Comparison of ENCODE assay signal across 1 cellular context in genomic region chr17:50663812-50664374, GRCh38.
TF ChIP-seq lines count a peak whose summit lies in the region.

No MANE protein-coding gene starts in this region.

TF ChIP-seq in HepG2, 621 proteins besides CTCF, POLR2A, EP300 and RAD21 (continued from another document and continues in another):
- TF ChIP-seq ZNF407 (CRISPR knock-in tag; IDR thresholded peaks at IDR 0.05; ENCODE audit: not compliant biosample characterization) (no peak), ZBTB37 (CRISPR knock-in tag; IDR thresholded peaks at IDR 0.05) (no peak), ZNF44 (CRISPR knock-in tag; IDR thresholded peaks at IDR 0.05) (no peak), BHLHE40 (IDR thresholded peaks at IDR 0.05; ENCODE audit: low read length) (peak; percentile 59; the same call in 1 of the 2 replicates), ATF3 (CRISPR knock-in tag; IDR thresholded peaks at IDR 0.05) (no peak), NR3C1 (CRISPR knock-in tag; IDR thresholded peaks at IDR 0.05) (no peak), SP5 (CRISPR knock-in tag; IDR thresholded peaks at IDR 0.05; ENCODE audit: borderline replicate concordance, low read depth) (no peak), ZBTB25 (CRISPR knock-in tag; IDR thresholded peaks at IDR 0.05) (no peak), ZNF597 (CRISPR knock-in tag; IDR thresholded peaks at IDR 0.05) (no peak), ZNF160 (CRISPR knock-in tag; IDR thresholded peaks at IDR 0.05) (no peak), FOXJ3 (CRISPR knock-in tag; IDR thresholded peaks at IDR 0.05; ENCODE audit: borderline replicate concordance) (no peak), SNAPC2 (CRISPR knock-in tag; IDR thresholded peaks at IDR 0.05) (no peak), HCFC1 (IDR thresholded peaks at IDR 0.05; ENCODE audit: low read depth, low read length) (no peak), ZNF337 (CRISPR knock-in tag; IDR thresholded peaks at IDR 0.05; ENCODE audit: borderline replicate concordance, low read depth) (peak; percentile 54; the same call in 1 of the 2 replicates), KDM1A (CRISPR knock-in tag; IDR thresholded peaks at IDR 0.05) (no peak), GATAD1 (CRISPR knock-in tag; IDR thresholded peaks at IDR 0.05) (no peak), ZNF317 (CRISPR knock-in tag; IDR thresholded peaks at IDR 0.05) (0 out of 2 replicates have a peak, but pooled peaks have one; percentile 46), PAXIP1 (CRISPR knock-in tag; conservative IDR thresholded peaks at IDR 0.05) (peak; percentile 65), ZBTB34 (CRISPR knock-in tag; IDR thresholded peaks at IDR 0.05) (no peak), MED13 (CRISPR knock-in tag; IDR thresholded peaks at IDR 0.05) (no peak), IRF2 (CRISPR knock-in tag; IDR thresholded peaks at IDR 0.05) (peak; percentile 75; the same call in 1 of the 2 replicates), ZNF557 (CRISPR knock-in tag; IDR thresholded peaks at IDR 0.05) (no peak), ZNF564 (CRISPR knock-in tag; IDR thresholded peaks at IDR 0.05) (no peak), KLF6 (CRISPR knock-in tag; IDR thresholded peaks at IDR 0.05) (no peak), ZSCAN22 (CRISPR knock-in tag; IDR thresholded peaks at IDR 0.05) (peak; percentile 92; the same call in 1 of the 2 replicates), HNRNPH1 (optimal IDR thresholded peaks at IDR 0.05; ENCODE audit: low read depth, low read length) (no peak), ZNF329 (CRISPR knock-in tag; IDR thresholded peaks at IDR 0.05; ENCODE audit: low read depth) (no peak), TAF1 (CRISPR knock-in tag; IDR thresholded peaks at IDR 0.05) (no peak), AGO2 (optimal IDR thresholded peaks at IDR 0.05; ENCODE audit: low read depth, low read length) (no peak), ZNF609 (CRISPR knock-in tag; IDR thresholded peaks at IDR 0.05; ENCODE audit: borderline replicate concordance) (no peak), ZNF232 (CRISPR knock-in tag; IDR thresholded peaks at IDR 0.05; ENCODE audit: borderline replicate concordance) (no peak), ZGPAT (CRISPR knock-in tag; IDR thresholded peaks at IDR 0.05) (peak; percentile 68), NFIC (IDR thresholded peaks at IDR 0.05; ENCODE audit: low read length) (no peak), EZH2 (conservative IDR thresholded peaks at IDR 0.05; ENCODE audit: low read depth, low read length) (no peak), TEAD2 (CRISPR knock-in tag; IDR thresholded peaks at IDR 0.05) (no peak), ZNF558 (CRISPR knock-in tag; IDR thresholded peaks at IDR 0.05; ENCODE audit: borderline replicate concordance) (no peak), XBP1 (CRISPR knock-in tag; IDR thresholded peaks at IDR 0.05) (no peak)
